Comparison of ENCODE assay signal across 12 cellular contexts in the genomic region with DNA sequence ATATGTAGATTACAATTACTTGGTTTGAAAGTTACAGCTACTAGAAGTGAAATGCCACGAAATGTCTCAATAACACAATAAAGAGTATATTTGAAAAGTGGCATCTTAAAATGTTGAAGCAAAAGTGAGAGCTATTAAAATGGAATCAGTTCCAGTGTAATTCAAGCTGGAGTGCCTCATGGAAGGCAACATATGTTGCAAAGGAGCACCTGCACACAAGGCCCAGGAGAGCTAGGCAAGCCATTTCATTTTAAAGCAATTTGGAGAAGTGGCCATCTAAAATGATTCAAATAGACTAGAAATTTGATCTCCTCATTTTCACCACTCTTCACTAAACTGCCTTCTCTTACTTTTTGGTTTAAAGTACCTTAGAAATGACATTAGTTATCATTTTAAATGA.
A peak's percentile ranks its signal among the peaks of the same experiment; 100 is the strongest.
DNase-seq lines count a peak whose midpoint lies in the region; TF ChIP-seq lines count a peak whose summit lies in the region.
"Had no signal": no experiment of that assay in that cellular context is flagged by ENCODE, and none has a peak within 500 bp of the region (broad histone marks: within the 10 kb centered on the region; RNA-seq: fewer than 3 reads in every experiment).

No MANE protein-coding gene starts in this region.

- H3K4me3 ChIP-seq in tibial nerve = no peak overlapping the region
- H3K4me3 ChIP-seq: A549 had no signal

- no peak for TF ChIP-seq POLR2A in tibial nerve (IDR thresholded peaks at IDR 0.05)

- in situ Hi-C loops in G401 (cut with HindIII; ENCODE audit: low sequenced_read_pairs) = no loop called here

- H3K36me3 ChIP-seq in tibial nerve = no peaks in the 10 kb centered on the region

- TF ChIP-seq EP300 in tibial nerve (IDR thresholded peaks at IDR 0.05) = no peak

- H3K27me3 ChIP-seq in tibial nerve = no peaks in the 10 kb centered on the region

- TF ChIP-seq CTCF in tibial nerve (IDR thresholded peaks at IDR 0.05) = no peak

- DNase-seq in DMS 273 (lab: John Stamatoyannopoulos, UW; ENCODE audit: unreplicated experiment) = peak; percentile 60
- peak; percentile 79 for DNase-seq in G401 (ENCODE audit: low spot score)
- peak; percentile 17 to 62 for DNase-seq in NCI-H187 (lab: John Stamatoyannopoulos, UW)
- DNase-seq in NCI-H524 treated with DMSO at 0.1 percent for 48 hours (lab: John Stamatoyannopoulos, UW) = peak; percentile 54
- no peak for DNase-seq in tibial nerve (ENCODE audit: low spot score in 2 of 2)
- no peak for DNase-seq in GOT3 (lab: John Stamatoyannopoulos, UW)
- DNase-seq in stimulated activated CD4-positive, alpha-beta T cell treated with anti-CD3 and anti-CD28 coated beads, Interleukin-4, amount 100 ng/mL, for 4 hours = no peak
- DNase-seq: CD4-positive, alpha-beta memory T cell; NCI-H146; NCI-H510A treated with DMSO at 0.1 percent for 48 hours; T-helper 1 cell had no signal

- 90 to 100% methylated on average over 1 of the region's 1 CpG for WGBS in tibial nerve, 2 donors

- no peaks in the 10 kb centered on the region for H3K9me3 ChIP-seq in tibial nerve
- H3K9me3 ChIP-seq: A549 had no signal

- H3K4me1 ChIP-seq in tibial nerve = no peaks in the 10 kb centered on the region
- H3K4me1 ChIP-seq: A549 had no signal

- H3K27ac ChIP-seq in tibial nerve = no peak overlapping the region
- H3K27ac ChIP-seq: A549 had no signal

Comparison
In these comparisons a context has a peak if more than half of its experiments do, and no peak if none do; other contexts are left out.
1. DNase-seq: peak in DMS 273 (single experiment), G401 (single experiment), NCI-H187 (2 of 2) and NCI-H524 treated with DMSO at 0.1 percent for 48 hours (single experiment); none in tibial nerve (0 of 2), GOT3 (single experiment) and stimulated activated CD4-positive, alpha-beta T cell treated with anti-CD3 and anti-CD28 coated beads, Interleukin-4, amount 100 ng/mL, for 4 hours (0 of 2).